8 cellular contexts compared by ENCODE assay signal in genomic region chr1:61453111-61453961, GRCh38.
DNase-seq lines count a peak whose midpoint lies in the region; TF ChIP-seq lines count a peak whose summit lies in the region.

No MANE protein-coding gene starts in this region.

- H3K36me3 ChIP-seq in HAP-1 (replicated peaks) (no peaks in the 10 kb centered on the region), parathyroid adenoma (ENCODE audit: control insufficient read depth, insufficient read depth, low read length) (no peaks in the 10 kb centered on the region), thymus (ENCODE audit: control insufficient read depth, insufficient read depth) (no peaks in the 10 kb centered on the region)

- H3K27me3 ChIP-seq in HAP-1 (ENCODE audit: low read depth) (no peaks in the 10 kb centered on the region), parathyroid adenoma (ENCODE audit: control insufficient read depth, insufficient read depth, low read length) (no peaks in the 10 kb centered on the region), thymus (ENCODE audit: control insufficient read depth, insufficient read depth) (no peaks in the 10 kb centered on the region)

- no peak overlapping the region for H3K27ac Mint-ChIP-seq in activated naive CD4-positive, alpha-beta T cell treated with anti-CD3 and anti-CD28 coated beads, Interleukin-2, amount 10 ng/mL, durations not matched to agents 7 days and 5 days

- H3K9ac ChIP-seq in parathyroid adenoma: no peak overlapping the region

- H3K4me1 Mint-ChIP-seq in activated naive CD4-positive, alpha-beta T cell treated with anti-CD3 and anti-CD28 coated beads, Interleukin-2, amount 10 ng/mL, durations not matched to agents 7 days and 5 days: peaks cover 2% of the 10 kb centered on the region

- CTCF ChIA-PET in activated naive CD4-positive, alpha-beta T cell treated with anti-CD3 and anti-CD28 coated beads, Interleukin-2, amount 10 ng/mL, durations not matched to agents 7 days and 5 days (lab: Charles Lee): interaction anchor here (0.6 to 3.8 kb wide), 6 partner anchors 34 to 564 kb away, joined by 3 to 23 read pairs (median 4); no protein-coding TSS in a partner anchor

- H3K4me1 ChIP-seq in HAP-1: peaks cover 42% of the 10 kb centered on the region
- H3K4me1 ChIP-seq in parathyroid adenoma: peaks cover 24% of the 10 kb centered on the region
- peaks cover 2% of the 10 kb centered on the region for H3K4me1 ChIP-seq in thymus (ENCODE audit: control insufficient read depth, insufficient read depth, low read length)

- H3K27ac ChIP-seq in parathyroid adenoma (peak overlapping the region; percentile 55), thymus (ENCODE audit: low read depth) (peak overlapping the region; percentile 46)

- peak; percentile 49 for TF ChIP-seq CTCF in parathyroid adenoma (IDR thresholded peaks at IDR 0.05)

- peak; percentile 71 for DNase-seq in DMS79 (lab: John Stamatoyannopoulos, UW)
- peak; percentile 87 to 94 for DNase-seq in HAP-1 (ENCODE audit: low spot score in 2 of 2)
- peak; percentile 91 for DNase-seq in MV-4-11 (lab: John Stamatoyannopoulos, UW)
- DNase-seq in SK-MEL-5 (ENCODE audit: low read depth, low spot score): peak; percentile 95
- DNase-seq in activated naive CD4-positive, alpha-beta T cell treated with anti-CD3 and anti-CD28 coated beads, Interleukin-2, amount 10 ng/mL, durations not matched to agents 7 days and 5 days: peak; percentile 72
- peak; percentile 77 for DNase-seq in glomerular visceral epithelial cell (ENCODE audit: extremely low spot score)

- H3K4me2 ChIP-seq in parathyroid adenoma (ENCODE audit: low read length): peak overlapping the region; percentile 33

- H3K36me3 Mint-ChIP-seq in activated naive CD4-positive, alpha-beta T cell treated with anti-CD3 and anti-CD28 coated beads, Interleukin-2, amount 10 ng/mL, durations not matched to agents 7 days and 5 days: no peaks in the 10 kb centered on the region

- H3K4me3 Mint-ChIP-seq in activated naive CD4-positive, alpha-beta T cell treated with anti-CD3 and anti-CD28 coated beads, Interleukin-2, amount 10 ng/mL, durations not matched to agents 7 days and 5 days: no peak overlapping the region

- no peaks in the 10 kb centered on the region for H3K9me3 Mint-ChIP-seq in activated naive CD4-positive, alpha-beta T cell treated with anti-CD3 and anti-CD28 coated beads, Interleukin-2, amount 10 ng/mL, durations not matched to agents 7 days and 5 days

- 35% methylated on average over 10 of the region's 10 CpGs for WGBS in thymus

- no peaks in the 10 kb centered on the region for H3K27me3 Mint-ChIP-seq in activated naive CD4-positive, alpha-beta T cell treated with anti-CD3 and anti-CD28 coated beads, Interleukin-2, amount 10 ng/mL, durations not matched to agents 7 days and 5 days

- in situ Hi-C loops in HAP-1 (cut with MboI; ENCODE audit: low sequenced_read_pairs) (no loop called here), SK-MEL-5 (cut with HindIII; ENCODE audit: low pct_unique_long_range_greater_than_20kb, low sequenced_read_pairs) (no loop called here)

- H2AFZ ChIP-seq in parathyroid adenoma: no peak overlapping the region

- no peaks in the 10 kb centered on the region for H3K79me2 ChIP-seq in parathyroid adenoma

- no peaks in the 10 kb centered on the region for H3K9me3 ChIP-seq in HAP-1
- no peaks in the 10 kb centered on the region for H3K9me3 ChIP-seq in parathyroid adenoma (ENCODE audit: control insufficient read depth, low read length)
- H3K9me3 ChIP-seq in thymus (ENCODE audit: control insufficient read depth): no peaks in the 10 kb centered on the region

- H3K4me3 ChIP-seq in HAP-1 (no peak overlapping the region), parathyroid adenoma (ENCODE audit: low read depth, low read length) (peak overlapping the region; percentile 36), thymus (ENCODE audit: low read length) (no peak overlapping the region)
